In genomic region chr20:23090147-23090546, GRCh38 we compare ENCODE assay signal across 22 cellular contexts. TPM values are rescaled to one million over a fixed set of nuclear protein-coding genes. Genes with fewer than 3 reads are reported as not detected.
DNase-seq lines count a peak whose midpoint lies in the region; ATAC-seq and TF ChIP-seq lines count a peak whose summit lies in the region.
"Had no signal": no experiment of that assay in that cellular context is flagged by ENCODE, and none has a peak within 500 bp of the region (broad histone marks: within the 10 kb centered on the region; RNA-seq: fewer than 3 reads in every experiment).

No MANE protein-coding gene starts in this region.

- CTCF ChIA-PET in PC-3 (lab: Charles Lee): no interaction called here

- no peaks in the 10 kb centered on the region for H3K9me3 ChIP-seq in PC-3 (ENCODE audit: low read length)
- no peaks in the 10 kb centered on the region for H3K9me3 ChIP-seq in spleen
- H3K9me3 ChIP-seq: BLaER1, Caco-2, HAP-1, Peyer's patch had no signal

- H3K9ac ChIP-seq in PC-3 (ENCODE audit: low read length): no peak overlapping the region
- H3K9ac ChIP-seq: BLaER1, KMS-11 had no signal

- H4K20me1 ChIP-seq in PC-3 (ENCODE audit: low read length): no peaks in the 10 kb centered on the region
- H4K20me1 ChIP-seq: BLaER1 had no signal

- H3K36me3 ChIP-seq in H7 (replicated peaks; ENCODE audit: control insufficient read depth, insufficient read depth, low read length): no peaks in the 10 kb centered on the region
- H3K36me3 ChIP-seq in PC-3 (ENCODE audit: low read depth, low read length): no peaks in the 10 kb centered on the region
- H3K36me3 ChIP-seq in spleen: no peaks in the 10 kb centered on the region
- H3K36me3 ChIP-seq: BLaER1, HAP-1, Peyer's patch had no signal

- H3F3A ChIP-seq in PC-3 (ENCODE audit: low read length, unreplicated experiment): no peaks in the 10 kb centered on the region

- WGBS in spleen, 5 donors: 87 to 95% (median 88%) methylated on average over 6 of the region's 6 CpGs

- no peak for TF ChIP-seq POLR2A in spleen (IDR thresholded peaks at IDR 0.05)

- no peak overlapping the region for H3K4me2 ChIP-seq in PC-3 (ENCODE audit: low read length)
- H3K4me2 ChIP-seq: BLaER1, KMS-11 had no signal

- H3K4me1 ChIP-seq in PC-3 (ENCODE audit: insufficient read depth, low read length) (peaks cover 6% of the 10 kb centered on the region; the same call in 1 of the 2 replicates), spleen (peaks cover 5 to 51% (median 34%) of the 10 kb centered on the region in 6 donors)
- H3K4me1 ChIP-seq: Caco-2, HAP-1, Peyer's patch had no signal

- H3K9me2 ChIP-seq in PC-3 (replicated peaks; ENCODE audit: low read length): no peaks in the 10 kb centered on the region

- intact Hi-C loops in PC-3 (cut with micrococcal nuclease) (no loop called here), sciatic nerve (cut with DNase I) (no loop called here), spleen (cut with DNase I; ENCODE audit: low total_unique reads) (no loop called here)

- H3K27me3 ChIP-seq in H7 (ENCODE audit: control insufficient read depth, insufficient read depth, low read length) (no peaks in the 10 kb centered on the region), PC-3 (ENCODE audit: low read length) (no peaks in the 10 kb centered on the region; the same call in 1 of the 2 replicates), spleen (replicated peaks in 1 of 7) (no peaks in the 10 kb centered on the region)
- H3K27me3 ChIP-seq: BLaER1, Peyer's patch had no signal

- no peak for ATAC-seq in PC-3
- ATAC-seq in sciatic nerve: no peak
- ATAC-seq in HG02870 (IDR thresholded peaks at IDR 0.05; ENCODE audit: unreplicated experiment): no peak

- no TSS peak for BruUV-seq in PC-3 (replicated peaks; lab: Mats Ljungman, UMichigan)

- H3K27ac ChIP-seq in PC-3 (ENCODE audit: low read length): no peak overlapping the region
- H3K27ac ChIP-seq in spleen: no peak overlapping the region
- H3K27ac ChIP-seq: BLaER1, KMS-11, Peyer's patch had no signal

- H3K4me3 ChIP-seq in H7 (ENCODE audit: insufficient read depth, low read depth, low read length): no peak overlapping the region
- no peak overlapping the region for H3K4me3 ChIP-seq in PC-3 (ENCODE audit: low read length)
- no peak overlapping the region for H3K4me3 ChIP-seq in spleen
- H3K4me3 ChIP-seq: BLaER1, HAP-1, Peyer's patch had no signal

- POLR2A ChIA-PET in PC-3 (lab: Charles Lee; ENCODE audit: unreplicated experiment): no interaction called here

- DNase-seq in H7 (peak; percentile 71), PC-3 (no peak), iPS-NIHi11 (ENCODE audit: low spot score) (peak; percentile 30), sciatic nerve (ENCODE audit: low spot score) (peak; percentile 40), spleen (no peak), ureter (ENCODE audit: low spot score) (no peak)
- DNase-seq: Caco-2; CD4-positive, alpha-beta memory T cell; DND-41; NCI-H1092 treated with DMSO at 0.1 percent for 48 hours; NCI-H1436 treated with DMSO at 0.1 percent for 48 hours; NCI-H1930; NCI-H2227 treated with DMSO at 0.1 percent for 48 hours; NCI-H510A; NCI-H774; NK-92 treated with Interleukin-12 subunit alpha and Interleukin-12 subunit beta, amount 100 ng/mL, for 24 hours; Peyer's patch had no signal

- no peaks in the 10 kb centered on the region for H3K79me2 ChIP-seq in PC-3 (ENCODE audit: low read length)

- TF ChIP-seq CTCF in PC-3 (conservative IDR thresholded peaks at IDR 0.05; ENCODE audit: low read depth, low read length) (peak; percentile 41; the same call in 1 of the 2 replicates), spleen (IDR thresholded peaks at IDR 0.05 in 8 of 11, conservative IDR thresholded peaks at IDR 0.05 in 3 of 11) (no peak)

- H2AFZ ChIP-seq in PC-3 (ENCODE audit: low read length): no peak overlapping the region

RNA-seq across cellular contexts. Expression of gene CD93, which starts 4.0 kb away (rescaled TPM):
- under 0.01 TPM in 1 of 2 replicates, not detected in the other for total RNA-seq in H7 (2014; rRNA removed; shearing (Covaris generic))
- total RNA-seq in PC-3 (2014; rRNA removed) (not detected in 2 replicates), sciatic nerve (81.0 TPM), spleen (100 to 1,000 TPM in 1 of 7 donors, 10 to 100 TPM in 6; 50.4 to 103 (median 75.4) TPM), ureter (53.7 TPM)
- 1 to 10 TPM; 4.1 to 6.0 (median 5.9) TPM for polyA plus RNA-seq in spleen
- total RNA-seq: Caco-2 had no signal

RNA-seq across cellular contexts. Expression of gene THBD, which starts 40.7 kb away (rescaled TPM):
- total RNA-seq in H7 (2014; rRNA removed; shearing (Covaris generic)): 1.2 and 1.5 TPM in 2 replicates
- total RNA-seq in PC-3 (2014; rRNA removed): 3.1 and 4.5 TPM in 2 replicates
- total RNA-seq in sciatic nerve: 25.3 TPM
- 100 to 1,000 TPM in 2 of 7 donors, 10 to 100 TPM in 5; 47.6 to 255 (median 78.0) TPM for total RNA-seq in spleen
- polyA plus RNA-seq in spleen: 10 to 100 TPM in 1 of 3 donors, 1 to 10 TPM in 2; 7.2 to 11.6 (median 8.7) TPM
- 35.4 TPM for total RNA-seq in ureter
- total RNA-seq: HT1080 had no signal

RNA-seq across cellular contexts. Expression of gene SSTR4, which starts 55.0 kb away (rescaled TPM):
- not detected in 2 replicates for total RNA-seq in H7 (2014; rRNA removed; shearing (Covaris generic))
- total RNA-seq in PC-3 (2014; rRNA removed) (not detected in 2 replicates), sciatic nerve (not detected), spleen (not detected), ureter (not detected)
- not detected for polyA plus RNA-seq in spleen
- total RNA-seq: Caco-2; CD4-positive, alpha-beta memory T cell; HT1080; Peyer's patch had no signal
- polyA plus RNA-seq: CD4-positive, alpha-beta memory T cell had no signal

Comparison
In these comparisons a context has a peak if more than half of its experiments do, and no peak if none do; other contexts are left out.
1. DNase-seq: peak in H7 (single experiment), iPS-NIHi11 (single experiment) and sciatic nerve (single experiment); none in PC-3 (single experiment), spleen (single experiment) and ureter (single experiment).
2. RNA of gene CD93, which starts 4.0 kb away (total RNA-seq): 81.0 TPM in sciatic nerve (single experiment), 50.4 to 103 TPM in spleen and 53.7 TPM in ureter (single experiment); under 0.01 TPM in H7 and not detected in PC-3; every median in the first group is over 10 times any median in the second.